Comparison of ENCODE assay signal across 10 cellular contexts in genomic region chr1:200042119-200042436, GRCh38. TPM values are rescaled to one million over a fixed set of nuclear protein-coding genes. Genes with fewer than 3 reads are reported as not detected.
A peak's percentile ranks its signal among the peaks of the same experiment; 100 is the strongest.
DNase-seq lines count a peak whose midpoint lies in the region; ATAC-seq and TF ChIP-seq lines count a peak whose summit lies in the region.
"Had no signal": no experiment of that assay in that cellular context is flagged by ENCODE, and none has a peak within 500 bp of the region (broad histone marks: within the 10 kb centered on the region; RNA-seq: fewer than 3 reads in every experiment).

No MANE protein-coding gene starts in this region.

- no peaks in the 10 kb centered on the region for H3K36me3 Mint-ChIP-seq in CD4-positive, CD25-positive, alpha-beta regulatory T cell
- H3K36me3 Mint-ChIP-seq in progenitor cell of endocrine pancreas (ENCODE audit: insufficient read depth), result peaks cover 11% of the 10 kb centered on the region

- CTCF ChIA-PET in Panc1 (lab: Charles Lee) (no interaction called here), HEK293T (lab: Yijun Ruan, JAX) (no interaction called here)

- BruUV-seq in Panc1 (replicated peaks; lab: Mats Ljungman, UMichigan), result no TSS peak

- no peak overlapping the region for H3K4me3 ChIP-seq in CD4-positive, CD25-positive, alpha-beta regulatory T cell (ENCODE audit: low read depth, low read length)
- H3K4me3 ChIP-seq in Panc1 (ENCODE audit: low read depth in 2 of 2, low read length in 2 of 2) (peak overlapping the region; percentile 59 to 68), right cardiac atrium (ENCODE audit: low read length) (peak overlapping the region; percentile 44)

- intact Hi-C loops in Panc1 (cut with micrococcal nuclease; ENCODE audit: unreplicated experiment) (loop anchor here (10.0 kb wide), 2 partner anchors 263 to 357 kb away; no protein-coding TSS in a partner anchor), right cardiac atrium (cut with DNase I) (no loop called here)

- H3K27ac ChIP-seq in CD4-positive, CD25-positive, alpha-beta regulatory T cell (ENCODE audit: insufficient read depth, low read length, poor library complexity, severe bottlenecking), result no peak overlapping the region
- H3K27ac ChIP-seq in Panc1 (ENCODE audit: low read length) (peak overlapping the region; percentile 85), right cardiac atrium (ENCODE audit: low read length) (no peak overlapping the region)

- peaks cover 0 to 3% (median 0%) of the 10 kb centered on the region in 7 donors for H3K9me3 Mint-ChIP-seq in CD4-positive, CD25-positive, alpha-beta regulatory T cell
- no peaks in the 10 kb centered on the region for H3K9me3 Mint-ChIP-seq in progenitor cell of endocrine pancreas (ENCODE audit: low read depth)

- H3K4me1 Mint-ChIP-seq in CD4-positive, CD25-positive, alpha-beta regulatory T cell, result peaks cover 7 to 44% (median 21%) of the 10 kb centered on the region in 4 donors
- H3K4me1 Mint-ChIP-seq in progenitor cell of endocrine pancreas (ENCODE audit: low read depth), result peaks cover 37% of the 10 kb centered on the region

- H3K27me3 Mint-ChIP-seq in CD4-positive, CD25-positive, alpha-beta regulatory T cell, result peaks cover 81% of the 10 kb centered on the region
- H3K27me3 Mint-ChIP-seq in progenitor cell of endocrine pancreas, result peaks cover 48% of the 10 kb centered on the region

- WGBS in right cardiac atrium, result 5% methylated on average over 18 of the region's 18 CpGs

- POLR2A ChIA-PET in Panc1 (lab: Charles Lee), result no interaction called here
- POLR2A ChIA-PET in HEK293T (lab: Yijun Ruan, JAX), result no interaction called here

- H3K9me3 ChIP-seq in CD4-positive, CD25-positive, alpha-beta regulatory T cell (ENCODE audit: control insufficient read depth in 2 of 2, low read length in 2 of 2), result no peaks in the 10 kb centered on the region
- H3K9me3 ChIP-seq in Panc1 (ENCODE audit: control insufficient read depth, insufficient read depth, low read depth, low read length) (no peaks in the 10 kb centered on the region), right cardiac atrium (ENCODE audit: control insufficient read depth, low read length) (no peaks in the 10 kb centered on the region)

- no peak for DNase-seq in CD4-positive, CD25-positive, alpha-beta regulatory T cell
- DNase-seq in Panc1 (ENCODE audit: low read depth, low spot score) (no peak), right cardiac atrium (no peak), progenitor cell of endocrine pancreas (ENCODE audit: low spot score, unreplicated experiment) (no peak), HEK293T (ENCODE audit: extremely low spot score) (no peak), AG20443 (ENCODE audit: low spot score) (no peak), NCI-H1436 treated with DMSO at 0.1 percent for 48 hours (lab: John Stamatoyannopoulos, UW) (no peak)
- DNase-seq: hippocampal formation had no signal

- no peaks in the 10 kb centered on the region for H3K36me3 ChIP-seq in CD4-positive, CD25-positive, alpha-beta regulatory T cell (ENCODE audit: control insufficient read depth, insufficient read depth, low read length)
- H3K36me3 ChIP-seq in Panc1 (ENCODE audit: control insufficient read depth, insufficient read depth, low read length), result no peaks in the 10 kb centered on the region; the same call in none of the 2 replicates

- H3K27ac Mint-ChIP-seq in CD4-positive, CD25-positive, alpha-beta regulatory T cell, result no peak overlapping the region
- peak overlapping the region; percentile 65 for H3K27ac Mint-ChIP-seq in progenitor cell of endocrine pancreas

- ATAC-seq in CD4-positive, CD25-positive, alpha-beta regulatory T cell (ENCODE audit: low read depth in 2 of 2), result no peak
- no peak for ATAC-seq in Panc1
- no peak for ATAC-seq in right cardiac atrium
- no peak for ATAC-seq in GM21360 (IDR thresholded peaks at IDR 0.05; ENCODE audit: unreplicated experiment)

- in situ Hi-C loops in Panc1 (cut with HindIII; ENCODE audit: low pct_unique_long_range_greater_than_20kb, low sequenced_read_pairs), result no loop called here

- H3K4me1 ChIP-seq in CD4-positive, CD25-positive, alpha-beta regulatory T cell (ENCODE audit: control insufficient read depth, insufficient read depth, low read length, poor library complexity, severe bottlenecking), result peaks cover 36% of the 10 kb centered on the region
- 0 out of 2 replicates have a peak, but pooled peaks cover 5% of the 10 kb centered on the region for H3K4me1 ChIP-seq in Panc1 (ENCODE audit: control insufficient read depth, insufficient read depth, low read length)
- no peaks in the 10 kb centered on the region for H3K4me1 ChIP-seq in right cardiac atrium (ENCODE audit: control insufficient read depth, insufficient read depth, low read length)

- peaks cover 48% of the 10 kb centered on the region for H3K27me3 ChIP-seq in CD4-positive, CD25-positive, alpha-beta regulatory T cell (ENCODE audit: control insufficient read depth, insufficient read depth, low read length)
- H3K27me3 ChIP-seq in Panc1 (ENCODE audit: control insufficient read depth, insufficient read depth, low read length) (peaks cover 5% of the 10 kb centered on the region), right cardiac atrium (ENCODE audit: control insufficient read depth, insufficient read depth) (no peaks in the 10 kb centered on the region)

- no peak for TF ChIP-seq CTCF in Panc1 (IDR thresholded peaks at IDR 0.05)
- no peak for TF ChIP-seq CTCF in progenitor cell of endocrine pancreas (IDR thresholded peaks at IDR 0.05; ENCODE audit: unreplicated experiment)

- H3K4me3 Mint-ChIP-seq in CD4-positive, CD25-positive, alpha-beta regulatory T cell, result peak overlapping the region in 3 of 4 donors; percentile 10 to 52 (median 33)
- H3K4me3 Mint-ChIP-seq in progenitor cell of endocrine pancreas (ENCODE audit: low read depth), result peak overlapping the region; percentile 84

TF ChIP-seq in HEK293T, 16 proteins besides CTCF, POLR2A, EP300 and RAD21:
- TF ChIP-seq ARNT (IDR thresholded peaks at IDR 0.05) (no peak), NFRKB (IDR thresholded peaks at IDR 0.05) (no peak), BHLHE40 (IDR thresholded peaks at IDR 0.05; ENCODE audit: borderline replicate concordance) (no peak), TARDBP (IDR thresholded peaks at IDR 0.05) (no peak), FOXM1 (IDR thresholded peaks at IDR 0.05; ENCODE audit: borderline replicate concordance) (no peak), FOXA1 (IDR thresholded peaks at IDR 0.05) (no peak), ZNF384 (IDR thresholded peaks at IDR 0.05) (no peak), SP1 (IDR thresholded peaks at IDR 0.05) (no peak), CTBP1 (IDR thresholded peaks at IDR 0.05; ENCODE audit: borderline replicate concordance) (no peak), LEF1 (IDR thresholded peaks at IDR 0.05; ENCODE audit: borderline replicate concordance) (no peak), SUZ12 (IDR thresholded peaks at IDR 0.05) (no peak), FOXK2 (IDR thresholded peaks at IDR 0.05) (no peak), HDGF (IDR thresholded peaks at IDR 0.05; ENCODE audit: borderline replicate concordance) (no peak), PKNOX1 (IDR thresholded peaks at IDR 0.05) (no peak), L3MBTL2 (conservative IDR thresholded peaks at IDR 0.05) (no peak)

RNA-seq across cellular contexts. Expression of gene NR5A2, which starts 14.6 kb away (rescaled TPM):
- total RNA-seq in CD4-positive, CD25-positive, alpha-beta regulatory T cell, result not detected
- not detected for polyA plus RNA-seq in CD4-positive, CD25-positive, alpha-beta regulatory T cell
- total RNA-seq in Panc1 (2021; ENCODE audit: unreplicated experiment), result 4.3 TPM
- polyA plus RNA-seq in Panc1 (2012; ENCODE audit: insufficient read length), result 3.4 TPM
- total RNA-seq in right cardiac atrium, result under 1 TPM; 0.32 to 0.58 (median 0.50) TPM
- polyA plus RNA-seq in right cardiac atrium, result 0.52 TPM
- 23.2 and 29.1 TPM in 2 replicates for total RNA-seq in progenitor cell of endocrine pancreas
- total RNA-seq: LHCN-M2 had no signal
